9 cellular contexts compared by ENCODE assay signal in genomic region chr19:16470541-16470910, GRCh38. TPM values are rescaled to one million over a fixed set of nuclear protein-coding genes. Genes with fewer than 3 reads are reported as not detected.
DNase-seq lines count a peak whose midpoint lies in the region; ATAC-seq and TF ChIP-seq lines count a peak whose summit lies in the region.
"Had no signal": no experiment of that assay in that cellular context is flagged by ENCODE, and none has a peak within 500 bp of the region (broad histone marks: within the 10 kb centered on the region; RNA-seq: fewer than 3 reads in every experiment).

No MANE protein-coding gene starts in this region.

- H3K27me3 ChIP-seq in heart left ventricle (no peaks in the 10 kb centered on the region), kidney epithelial cell (ENCODE audit: control insufficient read depth, insufficient read depth, low read length) (no peaks in the 10 kb centered on the region), upper lobe of left lung (no peaks in the 10 kb centered on the region)

- peak overlapping the region; percentile 72 to 98 (median 92) for H3K4me3 ChIP-seq in heart left ventricle
- H3K4me3 ChIP-seq in kidney epithelial cell (ENCODE audit: low read depth, low read length), result peak overlapping the region; percentile 68
- H3K4me3 ChIP-seq in upper lobe of left lung, result peak overlapping the region in 3 of 4 donors; percentile 97 to 99 (median 99)

- WGBS in heart left ventricle, 4 donors, result 20 to 24% (median 21%) methylated on average over 7 of the region's 7 CpGs
- WGBS in upper lobe of left lung, 2 donors, result 31 to 38% methylated on average over 7 of the region's 7 CpGs

- no peak for ATAC-seq in heart left ventricle
- no peak for ATAC-seq in upper lobe of left lung (ENCODE audit: low FRiP score in 2 of 2)

- H3K36me3 Mint-ChIP-seq in activated naive CD8-positive, alpha-beta T cell treated with anti-CD3 and anti-CD28 coated beads for 36 hours, result no peaks in the 10 kb centered on the region

- H3K4me3 Mint-ChIP-seq in activated naive CD8-positive, alpha-beta T cell treated with anti-CD3 and anti-CD28 coated beads for 36 hours, result peak overlapping the region; percentile 87

- H3K27ac ChIP-seq in heart left ventricle (peak overlapping the region in 11 of 12 donors; percentile 21 to 94 (median 88)), upper lobe of left lung (peak overlapping the region; percentile 4 to 95 (median 87))

- H3K4me1 Mint-ChIP-seq in activated naive CD8-positive, alpha-beta T cell treated with anti-CD3 and anti-CD28 coated beads for 36 hours, result peaks cover 20% of the 10 kb centered on the region

- H3K27ac Mint-ChIP-seq in activated naive CD8-positive, alpha-beta T cell treated with anti-CD3 and anti-CD28 coated beads for 36 hours, result no peak overlapping the region

- TF ChIP-seq CTCF in heart left ventricle (IDR thresholded peaks at IDR 0.05) (no peak), kidney epithelial cell (IDR thresholded peaks at IDR 0.05; ENCODE audit: insufficient read depth, low read length, poor library complexity, severe bottlenecking) (no peak), upper lobe of left lung (IDR thresholded peaks at IDR 0.05) (no peak)

- no peak for DNase-seq in heart left ventricle
- no peak for DNase-seq in cardiac septum (ENCODE audit: low spot score)
- no peak for DNase-seq in activated naive CD8-positive, alpha-beta T cell treated with anti-CD3 and anti-CD28 coated beads for 36 hours
- no peak for DNase-seq in kidney epithelial cell (ENCODE audit: low read depth)
- DNase-seq in upper lobe of left lung, result no peak
- DNase-seq in SKM-1 (lab: John Stamatoyannopoulos, UW; ENCODE audit: unreplicated experiment), result no peak
- no peak for DNase-seq in GF-D8 (lab: John Stamatoyannopoulos, UW)
- DNase-seq in superior temporal gyrus (ENCODE audit: extremely low spot score), result no peak

- H3K36me3 ChIP-seq in heart left ventricle (no peaks in the 10 kb centered on the region), kidney epithelial cell (ENCODE audit: control insufficient read depth, insufficient read depth, low read length) (no peaks in the 10 kb centered on the region), upper lobe of left lung (no peaks in the 10 kb centered on the region)

- H3K9me3 ChIP-seq in heart left ventricle, result peaks cover 0 to 7% (median 0%) of the 10 kb centered on the region in 12 donors
- H3K9me3 ChIP-seq in upper lobe of left lung, result peaks cover 0 to 5% (median 0%) of the 10 kb centered on the region in 4 donors

- no peaks in the 10 kb centered on the region for H3K27me3 Mint-ChIP-seq in activated naive CD8-positive, alpha-beta T cell treated with anti-CD3 and anti-CD28 coated beads for 36 hours

- TF ChIP-seq POLR2A in heart left ventricle (IDR thresholded peaks at IDR 0.05) (no peak), upper lobe of left lung (IDR thresholded peaks at IDR 0.05) (no peak)

- peaks cover 3% of the 10 kb centered on the region for H3K9me3 Mint-ChIP-seq in activated naive CD8-positive, alpha-beta T cell treated with anti-CD3 and anti-CD28 coated beads for 36 hours

- intact Hi-C loops in heart left ventricle (cut with DNase I), result no loop called here
- intact Hi-C loops in cardiac septum (cut with DNase I), result no loop called here

- no peak for TF ChIP-seq EP300 in upper lobe of left lung (IDR thresholded peaks at IDR 0.05)

- H3K4me1 ChIP-seq in heart left ventricle, result peaks cover 6 to 63% (median 42%) of the 10 kb centered on the region in 12 donors
- peaks cover 16 to 40% (median 22%) of the 10 kb centered on the region in 4 donors for H3K4me1 ChIP-seq in upper lobe of left lung

RNA-seq across cellular contexts. Expression of gene EPS15L1, which starts 1.2 kb away (rescaled TPM):
- total RNA-seq in heart left ventricle, result 10 to 100 TPM; 24.5 to 70.1 (median 55.7) TPM
- polyA plus RNA-seq in heart left ventricle, result 10 to 100 TPM; 50.0 to 56.9 TPM
- total RNA-seq in cardiac septum, result 48.4 TPM
- 10 to 100 TPM; 25.1 to 25.8 TPM for total RNA-seq in activated naive CD8-positive, alpha-beta T cell treated with anti-CD3 and anti-CD28 coated beads for 36 hours
- total RNA-seq in kidney epithelial cell, result 11.1 and 16.0 TPM in 2 replicates
- total RNA-seq in upper lobe of left lung, result 10 to 100 TPM; 18.2 to 62.9 (median 33.2) TPM

RNA-seq across cellular contexts. Expression of gene CALR3, which starts 25.4 kb away (rescaled TPM):
- total RNA-seq in heart left ventricle (not detected), cardiac septum (not detected), kidney epithelial cell (not detected in 2 replicates), upper lobe of left lung (not detected)
- not detected for polyA plus RNA-seq in heart left ventricle
- under 1 TPM in 1 of 2 experiments, not detected in 1; 0.16 TPM for total RNA-seq in activated naive CD8-positive, alpha-beta T cell treated with anti-CD3 and anti-CD28 coated beads for 36 hours
- total RNA-seq: NCI-H460 had no signal

RNA-seq across cellular contexts. Expression of gene C19orf44, which starts 25.7 kb away (rescaled TPM):
- total RNA-seq in heart left ventricle (1 to 10 TPM; 1.6 to 4.8 (median 3.3) TPM), cardiac septum (3.1 TPM), kidney epithelial cell (2.5 and 2.7 TPM in 2 replicates), upper lobe of left lung (10 to 100 TPM in 1 of 6 donors, 1 to 10 TPM in 5; 4.3 to 26.2 (median 5.7) TPM)
- polyA plus RNA-seq in heart left ventricle, result 1 to 10 TPM; 1.9 to 4.8 TPM
- 1 to 10 TPM; 2.7 to 3.0 TPM for total RNA-seq in activated naive CD8-positive, alpha-beta T cell treated with anti-CD3 and anti-CD28 coated beads for 36 hours
